8 cellular contexts compared by ENCODE assay signal in the genomic region with DNA sequence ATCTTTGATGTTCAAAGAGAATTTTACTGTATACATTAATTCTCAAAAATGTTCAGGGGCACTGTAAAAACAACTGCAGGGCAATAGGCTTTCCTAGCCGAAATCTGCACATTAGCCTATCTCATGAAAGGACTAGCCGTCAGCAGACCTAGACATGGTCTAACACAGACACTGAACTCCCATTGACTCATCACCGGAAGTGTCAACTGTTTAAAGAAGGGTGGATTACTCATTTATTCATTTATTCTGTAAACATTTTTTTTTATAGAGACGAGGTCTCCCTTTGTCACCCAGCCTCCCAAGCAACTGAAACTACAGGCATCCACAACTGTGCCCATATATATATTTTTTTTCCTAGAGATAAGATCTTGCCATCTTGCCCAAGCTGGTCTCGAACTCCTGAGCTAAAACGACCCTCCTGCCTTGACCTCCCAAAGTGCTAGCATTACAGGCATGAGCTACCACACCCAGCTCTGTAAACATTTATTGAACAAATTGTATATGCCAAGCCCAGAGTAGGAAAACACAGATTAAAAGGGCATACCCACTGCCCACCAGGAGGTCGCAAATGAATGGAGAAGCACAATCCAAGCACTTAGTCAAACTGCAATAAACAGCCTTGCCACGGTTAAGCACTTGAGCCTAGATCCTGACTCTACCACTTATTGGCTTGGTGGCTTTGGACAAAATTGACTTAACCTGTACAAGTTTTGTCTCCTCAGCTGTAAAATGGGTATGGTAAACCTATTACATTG. TPM values are rescaled to one million over a fixed set of nuclear protein-coding genes. Genes with fewer than 3 reads are reported as not detected.
DNase-seq lines count a peak whose midpoint lies in the region; ATAC-seq, FAIRE-seq and TF ChIP-seq lines count a peak whose summit lies in the region.

No MANE protein-coding gene starts in this region.

- no peaks in the 10 kb centered on the region for H3K27me3 Mint-ChIP-seq in activated CD8-positive, alpha-beta T cell treated with anti-CD3 and anti-CD28 coated beads, Interleukin-2, amount 10 ng/mL, durations not matched to agents 7 days and 5 days (ENCODE audit: low read depth)

- POLR2A ChIA-PET in A673 (lab: Charles Lee; ENCODE audit: low non-redundant PET): no interaction called here
- POLR2A ChIA-PET in activated CD8-positive, alpha-beta T cell treated with anti-CD3 and anti-CD28 coated beads, Interleukin-2, amount 10 ng/mL, durations not matched to agents 7 days and 5 days (lab: Charles Lee): no interaction called here

- 82 to 90% (median 83%) methylated on average over 8 of the region's 8 CpGs for WGBS in psoas muscle, 3 donors
- whole genome bisulfite sequencing in small intestine, 3 donors: 60 to 70% (median 65%) methylated on average over 8 of the region's 8 CpGs

- ATAC-seq in GM18873 (IDR thresholded peaks at IDR 0.05; ENCODE audit: low FRiP score, unreplicated experiment) (peak; percentile 64), HG03378 (IDR thresholded peaks at IDR 0.05; ENCODE audit: unreplicated experiment) (peak; percentile 85), psoas muscle (peak in 3 of 4 donors; percentile 36 to 61 (median 44))
- peak; percentile 53 for ATAC-seq in activated CD8-positive, alpha-beta T cell treated with anti-CD3 and anti-CD28 coated beads, Interleukin-2, amount 10 ng/mL, durations not matched to agents 7 days and 5 days

- BruUV-seq in A673 (replicated peaks; lab: Mats Ljungman, UMichigan): no TSS peak

- peaks cover 13% of the 10 kb centered on the region for H3K4me1 ChIP-seq in A673 (ENCODE audit: insufficient read depth, low read length, poor library complexity, severe bottlenecking)
- peaks cover 41% of the 10 kb centered on the region for H3K4me1 ChIP-seq in psoas muscle
- peaks cover 0 to 5% of the 10 kb centered on the region in 2 donors for H3K4me1 ChIP-seq in small intestine (ENCODE audit: control insufficient read depth in 2 of 2, insufficient read depth in 1 of 2, low read depth in 1 of 2, low read length in 1 of 2)

- no peaks in the 10 kb centered on the region for H3K9me3 ChIP-seq in A673 (ENCODE audit: low read depth, low read length, poor library complexity, severe bottlenecking)
- no peaks in the 10 kb centered on the region for H3K9me3 ChIP-seq in psoas muscle
- no peaks in the 10 kb centered on the region for H3K9me3 ChIP-seq in small intestine (ENCODE audit: control insufficient read depth, low read depth)

- H3K4me3 Mint-ChIP-seq in activated CD8-positive, alpha-beta T cell treated with anti-CD3 and anti-CD28 coated beads, Interleukin-2, amount 10 ng/mL, durations not matched to agents 7 days and 5 days: no peak overlapping the region

- intact Hi-C loops in A673 (cut with micrococcal nuclease; ENCODE audit: unreplicated experiment) (no loop called here), psoas muscle (cut with DNase I) (no loop called here)

- H3K9me3 Mint-ChIP-seq in activated CD8-positive, alpha-beta T cell treated with anti-CD3 and anti-CD28 coated beads, Interleukin-2, amount 10 ng/mL, durations not matched to agents 7 days and 5 days (ENCODE audit: insufficient read depth): no peaks in the 10 kb centered on the region

- no peak for TF ChIP-seq CTCF in A673 (conservative IDR thresholded peaks at IDR 0.05; ENCODE audit: low read depth, low read length)
- no peak for TF ChIP-seq CTCF in psoas muscle (IDR thresholded peaks at IDR 0.05)

- H3K36me3 ChIP-seq in A673 (ENCODE audit: insufficient read depth, low read length, poor library complexity, severe bottlenecking) (no peaks in the 10 kb centered on the region), psoas muscle (ENCODE audit: insufficient read depth in 1 of 2, low read depth in 1 of 2) (no peaks in the 10 kb centered on the region), small intestine (ENCODE audit: control insufficient read depth in 2 of 2, insufficient read depth in 2 of 2, low read length in 2 of 2) (no peaks in the 10 kb centered on the region)

- H3K27ac ChIP-seq in A673 (ENCODE audit: low read depth, low read length, poor library complexity, severe bottlenecking): no peak overlapping the region
- peak overlapping the region; percentile 5 for H3K27ac ChIP-seq in psoas muscle
- H3K27ac ChIP-seq in small intestine (ENCODE audit: low read depth in 1 of 2, low read length in 1 of 2): no peak overlapping the region

- no peaks in the 10 kb centered on the region for H3K27me3 ChIP-seq in A673 (replicated peaks; ENCODE audit: insufficient read depth, low read depth, low read length, poor library complexity)
- H3K27me3 ChIP-seq in psoas muscle (ENCODE audit: insufficient read depth in 3 of 3, low read length in 2 of 3): no peaks in the 10 kb centered on the region
- H3K27me3 ChIP-seq in small intestine (ENCODE audit: control insufficient read depth in 2 of 2, insufficient read depth in 2 of 2, low read length in 2 of 2): no peaks in the 10 kb centered on the region

- no peak for FAIRE-seq in small intestine (lab: Jason Lieb, UNC)

- CTCF ChIA-PET in A673 (lab: Charles Lee): no interaction called here
- CTCF ChIA-PET in activated CD8-positive, alpha-beta T cell treated with anti-CD3 and anti-CD28 coated beads, Interleukin-2, amount 10 ng/mL, durations not matched to agents 7 days and 5 days (lab: Charles Lee): no interaction called here

- no peaks in the 10 kb centered on the region for H3K36me3 Mint-ChIP-seq in activated CD8-positive, alpha-beta T cell treated with anti-CD3 and anti-CD28 coated beads, Interleukin-2, amount 10 ng/mL, durations not matched to agents 7 days and 5 days (ENCODE audit: low read depth)

- H3K27ac Mint-ChIP-seq in activated CD8-positive, alpha-beta T cell treated with anti-CD3 and anti-CD28 coated beads, Interleukin-2, amount 10 ng/mL, durations not matched to agents 7 days and 5 days: no peak overlapping the region

- peaks cover 14% of the 10 kb centered on the region for H3K4me1 Mint-ChIP-seq in activated CD8-positive, alpha-beta T cell treated with anti-CD3 and anti-CD28 coated beads, Interleukin-2, amount 10 ng/mL, durations not matched to agents 7 days and 5 days (ENCODE audit: low read depth)

- DNase-seq in A673 (ENCODE audit: low spot score): peak; percentile 72
- no peak for DNase-seq in activated CD8-positive, alpha-beta T cell treated with anti-CD3 and anti-CD28 coated beads, Interleukin-2, amount 10 ng/mL, durations not matched to agents 7 days and 5 days
- no peak for DNase-seq in psoas muscle
- DNase-seq in NOMO-1 treated with DMSO at 0.1 percent for 48 hours (lab: John Stamatoyannopoulos, UW; ENCODE audit: unreplicated experiment): no peak
- no peak for DNase-seq in small intestine
- no peak for DNase-seq in activated gamma-delta T cell treated with Interleukin-2 at 50 U/mL for 16 hours

- H3K4me3 ChIP-seq in A673 (ENCODE audit: low read depth, low read length, poor library complexity, severe bottlenecking) (no peak overlapping the region), psoas muscle (no peak overlapping the region), small intestine (ENCODE audit: low read depth in 1 of 2, low read length in 2 of 2) (no peak overlapping the region)

RNA-seq across cellular contexts. Expression of gene RAB30, which starts 26.6 kb away (rescaled TPM):
- total RNA-seq in A673 (2021) (11.6 and 15.0 TPM in 2 replicates), psoas muscle (10 to 100 TPM; 15.2 to 89.7 (median 37.6) TPM)
- 10 to 100 TPM in 1 of 2 experiments, 1 to 10 TPM in 1; 8.8 to 13.3 TPM for total RNA-seq in activated CD8-positive, alpha-beta T cell treated with anti-CD3 and anti-CD28 coated beads, Interleukin-2, amount 10 ng/mL, durations not matched to agents 7 days and 5 days
- polyA plus RNA-seq in psoas muscle (10 to 100 TPM in 2 of 3 donors, 1 to 10 TPM in 1; 3.4 to 21.5 (median 13.7) TPM), small intestine (10 to 100 TPM in 2 of 3 donors, 1 to 10 TPM in 1; 3.2 to 15.9 (median 13.0) TPM)
